ENCODE assay signal across 1 cellular context in the genomic region with DNA sequence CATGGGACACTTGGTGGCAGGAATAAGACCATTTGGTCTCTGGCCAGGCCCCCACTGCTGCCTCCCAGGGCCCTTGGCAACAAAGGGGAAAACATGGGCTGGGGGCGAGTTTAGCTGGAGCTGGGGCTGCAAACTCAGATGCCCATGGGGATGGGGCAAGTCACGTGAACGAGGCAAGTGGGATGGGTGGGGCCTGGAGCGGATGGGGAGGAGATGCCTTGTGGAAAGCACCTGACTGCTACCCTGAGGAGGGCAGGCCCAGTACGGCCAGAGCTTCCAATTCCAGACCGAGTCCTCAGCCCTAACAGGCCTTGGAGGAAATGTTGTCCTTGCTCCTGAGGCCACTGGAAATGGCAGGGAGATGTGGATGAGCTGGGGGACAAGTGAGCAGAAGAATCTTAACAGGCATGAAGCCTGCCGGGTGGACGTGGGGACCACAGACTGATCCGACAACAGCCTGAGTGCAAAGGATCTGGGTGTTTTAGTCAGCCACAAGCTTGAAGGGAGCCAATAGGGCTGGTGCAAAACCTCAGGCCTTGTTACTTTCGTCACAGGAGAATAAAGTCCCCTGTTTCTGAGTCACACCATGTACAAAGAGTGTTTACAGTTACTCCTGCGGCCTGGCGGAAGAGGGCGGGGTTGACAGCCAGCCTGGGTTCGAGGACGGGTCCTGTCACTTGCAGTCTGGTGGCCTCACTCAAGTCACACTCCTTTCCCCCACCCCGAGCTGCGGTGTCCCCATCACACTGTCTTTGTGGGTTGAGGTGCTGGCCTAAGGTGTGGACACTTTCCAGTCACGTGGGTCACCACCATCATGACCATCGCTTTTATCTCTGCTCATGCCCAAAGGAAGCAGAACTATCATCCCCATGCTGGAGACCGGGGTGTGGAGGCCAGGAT.
TF ChIP-seq lines count a peak whose summit lies in the region.

No MANE protein-coding gene starts in this region.

TF ChIP-seq in H1, 55 proteins besides CTCF, POLR2A, EP300 and RAD21 (continued from another document):
- TF ChIP-seq E2F6 (IDR thresholded peaks at IDR 0.05) (no peak), EZH2 (IDR thresholded peaks at IDR 0.05; ENCODE audit: low read depth, low read length, severe bottlenecking) (no peak), BRCA1 (IDR thresholded peaks at IDR 0.05; ENCODE audit: low read depth, low read length) (no peak)
